Comparison of ENCODE assay signal across 2 cellular contexts in the genomic region with DNA sequence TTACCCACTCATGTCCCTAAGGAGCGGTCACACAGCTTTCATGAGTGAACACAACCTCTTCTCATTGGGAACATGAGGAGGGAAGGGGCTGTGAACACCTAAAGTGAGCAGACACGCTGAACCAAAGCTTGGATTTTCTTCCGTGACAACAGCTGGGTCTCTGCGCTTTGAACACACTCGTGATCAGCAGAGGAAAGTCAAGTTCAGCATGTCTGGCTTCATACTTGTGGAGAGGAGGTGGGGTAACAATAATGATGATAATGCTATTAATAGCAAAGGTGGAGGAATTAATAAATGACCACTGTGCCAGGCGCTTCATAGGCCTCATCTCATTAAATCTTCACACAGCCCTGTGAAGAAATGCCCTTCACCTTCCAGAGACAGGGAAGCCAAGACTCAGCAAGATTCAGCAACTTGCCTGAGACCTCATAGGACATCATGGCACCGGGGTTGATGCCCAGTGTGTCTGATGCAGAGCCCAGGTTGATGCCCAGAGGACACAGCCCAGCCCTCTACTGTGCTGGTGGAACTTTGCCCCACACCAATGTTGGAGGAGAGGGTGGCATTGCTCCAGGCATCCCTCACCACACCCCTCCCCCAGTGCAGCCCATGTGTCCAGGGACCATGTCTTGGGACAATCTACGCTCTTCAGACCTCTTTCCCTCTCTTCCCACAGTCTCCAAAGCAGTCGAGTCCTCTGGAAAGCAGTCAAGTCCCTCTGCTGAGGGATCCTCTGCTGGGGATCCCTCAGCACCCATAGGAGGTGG.
TF ChIP-seq lines count a peak whose summit lies in the region.

No MANE protein-coding gene starts in this region.

TF ChIP-seq in GM12891, 5 proteins besides CTCF, POLR2A, EP300 and RAD21:
- no peak for TF ChIP-seq POU2F2 (IDR thresholded peaks at IDR 0.05; ENCODE audit: low read depth, low read length)
- no peak for TF ChIP-seq TAF1 (IDR thresholded peaks at IDR 0.05; ENCODE audit: low read depth, low read length)
- no peak for TF ChIP-seq POLR2AphosphoS5 (IDR thresholded peaks at IDR 0.05; ENCODE audit: low read depth, low read length)
- TF ChIP-seq PAX5 (IDR thresholded peaks at IDR 0.05; ENCODE audit: insufficient read depth, low read length, severe bottlenecking): no peak
- TF ChIP-seq SPI1 (IDR thresholded peaks at IDR 0.05; ENCODE audit: low read depth, low read length): no peak

TF ChIP-seq in GM12878, 131 proteins besides CTCF, POLR2A, EP300 and RAD21:
- TF ChIP-seq IKZF2 (IDR thresholded peaks at IDR 0.05) (no peak), EED (IDR thresholded peaks at IDR 0.05; ENCODE audit: low read depth) (no peak), ZBED1 (IDR thresholded peaks at IDR 0.05; ENCODE audit: borderline replicate concordance) (no peak), SPI1 (IDR thresholded peaks at IDR 0.05; ENCODE audit: borderline replicate concordance, insufficient read depth, low read depth, low read length) (no peak), NFXL1 (IDR thresholded peaks at IDR 0.05; ENCODE audit: borderline replicate concordance) (no peak), RFX5 (IDR thresholded peaks at IDR 0.05; ENCODE audit: low read depth, low read length) (no peak), EZH2 (IDR thresholded peaks at IDR 0.05; ENCODE audit: borderline replicate concordance, control insufficient read depth, low read depth, low read length) (no peak), SMAD1 (IDR thresholded peaks at IDR 0.05; ENCODE audit: low read depth, partially characterized antibody) (no peak), SUPT20H (IDR thresholded peaks at IDR 0.05; ENCODE audit: borderline replicate concordance, control insufficient read depth, low read depth, low read length) (no peak), ZNF217 (IDR thresholded peaks at IDR 0.05) (no peak), ZNF622 (IDR thresholded peaks at IDR 0.05) (no peak), ZNF384 (IDR thresholded peaks at IDR 0.05; ENCODE audit: borderline replicate concordance, low read depth, low read length) (no peak), MTA3 (IDR thresholded peaks at IDR 0.05; ENCODE audit: borderline replicate concordance, low read length) (no peak)
- TF ChIP-seq, protein P1, sequence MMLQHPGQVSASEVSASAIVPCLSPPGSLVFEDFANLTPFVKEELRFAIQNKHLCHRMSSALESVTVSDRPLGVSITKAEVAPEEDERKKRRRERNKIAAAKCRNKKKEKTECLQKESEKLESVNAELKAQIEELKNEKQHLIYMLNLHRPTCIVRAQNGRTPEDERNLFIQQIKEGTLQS (IDR thresholded peaks at IDR 0.05; ENCODE audit: borderline replicate concordance, extremely low read depth, low read depth, low read length): no peak
- TF ChIP-seq, protein P2, sequence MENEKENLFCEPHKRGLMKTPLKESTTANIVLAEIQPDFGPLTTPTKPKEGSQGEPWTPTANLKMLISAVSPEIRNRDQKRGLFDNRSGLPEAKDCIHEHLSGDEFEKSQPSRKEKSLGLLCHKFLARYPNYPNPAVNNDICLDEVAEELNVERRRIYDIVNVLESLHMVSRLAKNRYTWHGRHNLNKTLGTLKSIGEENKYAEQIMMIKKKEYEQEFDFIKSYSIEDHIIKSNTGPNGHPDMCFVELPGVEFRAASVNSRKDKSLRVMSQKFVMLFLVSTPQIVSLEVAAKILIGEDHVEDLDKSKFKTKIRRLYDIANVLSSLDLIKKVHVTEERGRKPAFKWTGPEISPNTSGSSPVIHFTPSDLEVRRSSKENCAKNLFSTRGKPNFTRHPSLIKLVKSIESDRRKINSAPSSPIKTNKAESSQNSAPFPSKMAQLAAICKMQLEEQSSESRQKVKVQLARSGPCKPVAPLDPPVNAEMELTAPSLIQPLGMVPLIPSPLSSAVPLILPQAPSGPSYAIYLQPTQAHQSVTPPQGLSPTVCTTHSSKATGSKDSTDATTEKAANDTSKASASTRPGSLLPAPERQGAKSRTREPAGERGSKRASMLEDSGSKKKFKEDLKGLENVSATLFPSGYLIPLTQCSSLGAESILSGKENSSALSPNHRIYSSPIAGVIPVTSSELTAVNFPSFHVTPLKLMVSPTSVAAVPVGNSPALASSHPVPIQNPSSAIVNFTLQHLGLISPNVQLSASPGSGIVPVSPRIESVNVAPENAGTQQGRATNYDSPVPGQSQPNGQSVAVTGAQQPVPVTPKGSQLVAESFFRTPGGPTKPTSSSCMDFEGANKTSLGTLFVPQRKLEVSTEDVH (IDR thresholded peaks at IDR 0.05; ENCODE audit: low read depth, partially characterized antibody): no peak
- TF ChIP-seq, protein P3, sequence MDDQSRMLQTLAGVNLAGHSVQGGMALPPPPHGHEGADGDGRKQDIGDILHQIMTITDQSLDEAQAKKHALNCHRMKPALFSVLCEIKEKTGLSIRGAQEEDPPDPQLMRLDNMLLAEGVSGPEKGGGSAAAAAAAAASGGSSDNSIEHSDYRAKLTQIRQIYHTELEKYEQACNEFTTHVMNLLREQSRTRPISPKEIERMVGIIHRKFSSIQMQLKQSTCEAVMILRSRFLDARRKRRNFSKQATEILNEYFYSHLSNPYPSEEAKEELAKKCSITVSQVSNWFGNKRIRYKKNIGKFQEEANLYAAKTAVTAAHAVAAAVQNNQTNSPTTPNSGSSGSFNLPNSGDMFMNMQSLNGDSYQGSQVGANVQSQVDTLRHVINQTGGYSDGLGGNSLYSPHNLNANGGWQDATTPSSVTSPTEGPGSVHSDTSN (IDR thresholded peaks at IDR 0.05; ENCODE audit: insufficient replicate concordance, low read depth, low read length): no peak
